Comparison of ENCODE assay signal across 1 cellular context in the genomic region with DNA sequence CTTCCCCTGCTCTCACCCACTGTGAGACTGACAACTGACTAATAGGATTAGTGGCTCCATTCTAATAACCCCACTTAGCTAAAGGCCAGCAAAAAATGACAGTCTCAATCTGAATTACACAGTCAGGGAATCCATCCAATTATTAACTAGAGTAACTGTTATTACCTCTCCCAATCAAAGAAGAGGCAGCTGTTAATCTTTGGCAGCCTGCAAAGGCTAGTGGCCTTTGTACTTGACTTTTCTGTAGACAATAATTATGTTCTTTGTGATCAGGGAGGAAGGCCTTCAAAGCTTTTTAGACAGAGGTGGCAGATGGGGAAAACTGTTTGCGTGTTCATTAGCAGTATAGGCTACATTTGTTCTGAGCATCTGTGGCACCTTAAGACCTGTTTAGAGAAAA.
A peak's percentile ranks its signal among the peaks of the same experiment; 100 is the strongest.
TF ChIP-seq lines count a peak whose summit lies in the region.

No MANE protein-coding gene starts in this region.

TF ChIP-seq in HepG2, 621 proteins besides CTCF, POLR2A, EP300 and RAD21 (continued from another document and continues in another):
- TF ChIP-seq, protein P1, sequence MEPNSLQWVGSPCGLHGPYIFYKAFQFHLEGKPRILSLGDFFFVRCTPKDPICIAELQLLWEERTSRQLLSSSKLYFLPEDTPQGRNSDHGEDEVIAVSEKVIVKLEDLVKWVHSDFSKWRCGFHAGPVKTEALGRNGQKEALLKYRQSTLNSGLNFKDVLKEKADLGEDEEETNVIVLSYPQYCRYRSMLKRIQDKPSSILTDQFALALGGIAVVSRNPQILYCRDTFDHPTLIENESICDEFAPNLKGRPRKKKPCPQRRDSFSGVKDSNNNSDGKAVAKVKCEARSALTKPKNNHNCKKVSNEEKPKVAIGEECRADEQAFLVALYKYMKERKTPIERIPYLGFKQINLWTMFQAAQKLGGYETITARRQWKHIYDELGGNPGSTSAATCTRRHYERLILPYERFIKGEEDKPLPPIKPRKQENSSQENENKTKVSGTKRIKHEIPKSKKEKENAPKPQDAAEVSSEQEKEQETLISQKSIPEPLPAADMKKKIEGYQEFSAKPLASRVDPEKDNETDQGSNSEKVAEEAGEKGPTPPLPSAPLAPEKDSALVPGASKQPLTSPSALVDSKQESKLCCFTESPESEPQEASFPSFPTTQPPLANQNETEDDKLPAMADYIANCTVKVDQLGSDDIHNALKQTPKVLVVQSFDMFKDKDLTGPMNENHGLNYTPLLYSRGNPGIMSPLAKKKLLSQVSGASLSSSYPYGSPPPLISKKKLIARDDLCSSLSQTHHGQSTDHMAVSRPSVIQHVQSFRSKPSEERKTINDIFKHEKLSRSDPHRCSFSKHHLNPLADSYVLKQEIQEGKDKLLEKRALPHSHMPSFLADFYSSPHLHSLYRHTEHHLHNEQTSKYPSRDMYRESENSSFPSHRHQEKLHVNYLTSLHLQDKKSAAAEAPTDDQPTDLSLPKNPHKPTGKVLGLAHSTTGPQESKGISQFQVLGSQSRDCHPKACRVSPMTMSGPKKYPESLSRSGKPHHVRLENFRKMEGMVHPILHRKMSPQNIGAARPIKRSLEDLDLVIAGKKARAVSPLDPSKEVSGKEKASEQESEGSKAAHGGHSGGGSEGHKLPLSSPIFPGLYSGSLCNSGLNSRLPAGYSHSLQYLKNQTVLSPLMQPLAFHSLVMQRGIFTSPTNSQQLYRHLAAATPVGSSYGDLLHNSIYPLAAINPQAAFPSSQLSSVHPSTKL (CRISPR knock-in tag; IDR thresholded peaks at IDR 0.05) = peak; percentile 54
- peak; percentile 48; the same call in 1 of the 2 replicates for TF ChIP-seq ZNF264 (CRISPR knock-in tag; IDR thresholded peaks at IDR 0.05)
- TF ChIP-seq, protein P2, sequence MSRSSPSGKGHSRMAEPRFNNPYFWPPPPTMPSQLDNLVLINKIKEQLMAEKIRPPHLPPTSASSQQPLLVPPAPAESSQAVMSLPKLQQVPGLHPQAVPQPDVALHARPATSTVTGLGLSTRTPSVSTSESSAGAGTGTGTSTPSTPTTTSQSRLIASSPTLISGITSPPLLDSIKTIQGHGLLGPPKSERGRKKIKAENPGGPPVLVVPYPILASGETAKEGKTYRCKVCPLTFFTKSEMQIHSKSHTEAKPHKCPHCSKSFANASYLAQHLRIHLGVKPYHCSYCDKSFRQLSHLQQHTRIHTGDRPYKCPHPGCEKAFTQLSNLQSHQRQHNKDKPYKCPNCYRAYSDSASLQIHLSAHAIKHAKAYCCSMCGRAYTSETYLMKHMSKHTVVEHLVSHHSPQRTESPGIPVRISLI (CRISPR knock-in tag; IDR thresholded peaks at IDR 0.05; ENCODE audit: borderline replicate concordance) = 0 out of 2 replicates have a peak, but pooled peaks have one; percentile 15
- TF ChIP-seq MIXL1 (CRISPR knock-in tag; IDR thresholded peaks at IDR 0.05) = peak; percentile 87
- no peak for TF ChIP-seq KAT2B (IDR thresholded peaks at IDR 0.05; ENCODE audit: borderline replicate concordance, low read depth, low read length)
- peak; percentile 16; the same call in 1 of the 2 replicates for TF ChIP-seq SOX13 (IDR thresholded peaks at IDR 0.05)
- TF ChIP-seq SOX13 (CRISPR knock-in tag; conservative IDR thresholded peaks at IDR 0.05 in 1 of 2, IDR thresholded peaks at IDR 0.05 in 1 of 2) = peak in 1 of 2 experiments; percentile 74; a peak in 1 of 4 replicates
- 0 out of 2 replicates have a peak, but pooled peaks have one; percentile 28 for TF ChIP-seq ZKSCAN8 (CRISPR knock-in tag; IDR thresholded peaks at IDR 0.05; ENCODE audit: borderline replicate concordance)
- TF ChIP-seq ZNF569 (CRISPR knock-in tag; IDR thresholded peaks at IDR 0.05; ENCODE audit: borderline replicate concordance) = no peak
- TF ChIP-seq ZNF850 (CRISPR knock-in tag; conservative IDR thresholded peaks at IDR 0.05) = no peak
- peak; percentile 28; the same call in 1 of the 2 replicates for TF ChIP-seq PPARG (CRISPR knock-in tag; conservative IDR thresholded peaks at IDR 0.05)
- TF ChIP-seq PCBP1 (IDR thresholded peaks at IDR 0.05; ENCODE audit: borderline replicate concordance, low read depth, low read length) = no peak
- TF ChIP-seq SAP130 (CRISPR knock-in tag; IDR thresholded peaks at IDR 0.05; ENCODE audit: low read depth) = peak; percentile 36
- no peak for TF ChIP-seq FOXP1 (IDR thresholded peaks at IDR 0.05)
- TF ChIP-seq FOXP1 (CRISPR knock-in tag; IDR thresholded peaks at IDR 0.05) = peak; percentile 20; the same call in 1 of the 2 replicates
- TF ChIP-seq NCOA2 (CRISPR knock-in tag; IDR thresholded peaks at IDR 0.05) = peak; percentile 32; the same call in 1 of the 2 replicates
- peak; percentile 75; the same call in 1 of the 2 replicates for TF ChIP-seq SOX5 (CRISPR knock-in tag; IDR thresholded peaks at IDR 0.05; ENCODE audit: borderline replicate concordance)
- no peak for TF ChIP-seq SOX6 (IDR thresholded peaks at IDR 0.05)
- TF ChIP-seq SOX6 (CRISPR knock-in tag; IDR thresholded peaks at IDR 0.05) = peak; percentile 86
- TF ChIP-seq, protein P3, sequence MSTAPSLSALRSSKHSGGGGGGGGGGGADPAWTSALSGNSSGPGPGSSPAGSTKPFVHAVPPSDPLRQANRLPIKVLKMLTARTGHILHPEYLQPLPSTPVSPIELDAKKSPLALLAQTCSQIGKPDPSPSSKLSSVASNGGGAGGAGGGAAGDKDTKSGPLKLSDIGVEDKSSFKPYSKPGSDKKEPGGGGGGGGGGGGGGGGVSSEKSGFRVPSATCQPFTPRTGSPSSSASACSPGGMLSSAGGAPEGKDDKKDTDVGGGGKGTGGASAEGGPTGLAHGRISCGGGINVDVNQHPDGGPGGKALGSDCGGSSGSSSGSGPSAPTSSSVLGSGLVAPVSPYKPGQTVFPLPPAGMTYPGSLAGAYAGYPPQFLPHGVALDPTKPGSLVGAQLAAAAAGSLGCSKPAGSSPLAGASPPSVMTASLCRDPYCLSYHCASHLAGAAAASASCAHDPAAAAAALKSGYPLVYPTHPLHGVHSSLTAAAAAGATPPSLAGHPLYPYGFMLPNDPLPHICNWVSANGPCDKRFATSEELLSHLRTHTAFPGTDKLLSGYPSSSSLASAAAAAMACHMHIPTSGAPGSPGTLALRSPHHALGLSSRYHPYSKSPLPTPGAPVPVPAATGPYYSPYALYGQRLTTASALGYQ (CRISPR knock-in tag; IDR thresholded peaks at IDR 0.05) = 0 out of 2 replicates have a peak, but pooled peaks have one; percentile 27
- TF ChIP-seq, protein P4, sequence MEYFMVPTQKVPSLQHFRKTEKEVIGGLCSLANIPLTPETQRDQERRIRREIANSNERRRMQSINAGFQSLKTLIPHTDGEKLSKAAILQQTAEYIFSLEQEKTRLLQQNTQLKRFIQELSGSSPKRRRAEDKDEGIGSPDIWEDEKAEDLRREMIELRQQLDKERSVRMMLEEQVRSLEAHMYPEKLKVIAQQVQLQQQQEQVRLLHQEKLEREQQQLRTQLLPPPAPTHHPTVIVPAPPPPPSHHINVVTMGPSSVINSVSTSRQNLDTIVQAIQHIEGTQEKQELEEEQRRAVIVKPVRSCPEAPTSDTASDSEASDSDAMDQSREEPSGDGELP (IDR thresholded peaks at IDR 0.05; ENCODE audit: borderline replicate concordance, low read depth) = peak; percentile 58; the same call in 1 of the 2 replicates
- TF ChIP-seq, protein P5, sequence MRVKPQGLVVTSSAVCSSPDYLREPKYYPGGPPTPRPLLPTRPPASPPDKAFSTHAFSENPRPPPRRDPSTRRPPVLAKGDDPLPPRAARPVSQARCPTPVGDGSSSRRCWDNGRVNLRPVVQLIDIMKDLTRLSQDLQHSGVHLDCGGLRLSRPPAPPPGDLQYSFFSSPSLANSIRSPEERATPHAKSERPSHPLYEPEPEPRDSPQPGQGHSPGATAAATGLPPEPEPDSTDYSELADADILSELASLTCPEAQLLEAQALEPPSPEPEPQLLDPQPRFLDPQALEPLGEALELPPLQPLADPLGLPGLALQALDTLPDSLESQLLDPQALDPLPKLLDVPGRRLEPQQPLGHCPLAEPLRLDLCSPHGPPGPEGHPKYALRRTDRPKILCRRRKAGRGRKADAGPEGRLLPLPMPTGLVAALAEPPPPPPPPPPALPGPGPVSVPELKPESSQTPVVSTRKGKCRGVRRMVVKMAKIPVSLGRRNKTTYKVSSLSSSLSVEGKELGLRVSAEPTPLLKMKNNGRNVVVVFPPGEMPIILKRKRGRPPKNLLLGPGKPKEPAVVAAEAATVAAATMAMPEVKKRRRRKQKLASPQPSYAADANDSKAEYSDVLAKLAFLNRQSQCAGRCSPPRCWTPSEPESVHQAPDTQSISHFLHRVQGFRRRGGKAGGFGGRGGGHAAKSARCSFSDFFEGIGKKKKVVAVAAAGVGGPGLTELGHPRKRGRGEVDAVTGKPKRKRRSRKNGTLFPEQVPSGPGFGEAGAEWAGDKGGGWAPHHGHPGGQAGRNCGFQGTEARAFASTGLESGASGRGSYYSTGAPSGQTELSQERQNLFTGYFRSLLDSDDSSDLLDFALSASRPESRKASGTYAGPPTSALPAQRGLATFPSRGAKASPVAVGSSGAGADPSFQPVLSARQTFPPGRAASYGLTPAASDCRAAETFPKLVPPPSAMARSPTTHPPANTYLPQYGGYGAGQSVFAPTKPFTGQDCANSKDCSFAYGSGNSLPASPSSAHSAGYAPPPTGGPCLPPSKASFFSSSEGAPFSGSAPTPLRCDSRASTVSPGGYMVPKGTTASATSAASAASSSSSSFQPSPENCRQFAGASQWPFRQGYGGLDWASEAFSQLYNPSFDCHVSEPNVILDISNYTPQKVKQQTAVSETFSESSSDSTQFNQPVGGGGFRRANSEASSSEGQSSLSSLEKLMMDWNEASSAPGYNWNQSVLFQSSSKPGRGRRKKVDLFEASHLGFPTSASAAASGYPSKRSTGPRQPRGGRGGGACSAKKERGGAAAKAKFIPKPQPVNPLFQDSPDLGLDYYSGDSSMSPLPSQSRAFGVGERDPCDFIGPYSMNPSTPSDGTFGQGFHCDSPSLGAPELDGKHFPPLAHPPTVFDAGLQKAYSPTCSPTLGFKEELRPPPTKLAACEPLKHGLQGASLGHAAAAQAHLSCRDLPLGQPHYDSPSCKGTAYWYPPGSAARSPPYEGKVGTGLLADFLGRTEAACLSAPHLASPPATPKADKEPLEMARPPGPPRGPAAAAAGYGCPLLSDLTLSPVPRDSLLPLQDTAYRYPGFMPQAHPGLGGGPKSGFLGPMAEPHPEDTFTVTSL (CRISPR knock-in tag; IDR thresholded peaks at IDR 0.05; ENCODE audit: borderline replicate concordance) = peak; percentile 27; the same call in 1 of the 2 replicates
- TF ChIP-seq, protein P6, sequence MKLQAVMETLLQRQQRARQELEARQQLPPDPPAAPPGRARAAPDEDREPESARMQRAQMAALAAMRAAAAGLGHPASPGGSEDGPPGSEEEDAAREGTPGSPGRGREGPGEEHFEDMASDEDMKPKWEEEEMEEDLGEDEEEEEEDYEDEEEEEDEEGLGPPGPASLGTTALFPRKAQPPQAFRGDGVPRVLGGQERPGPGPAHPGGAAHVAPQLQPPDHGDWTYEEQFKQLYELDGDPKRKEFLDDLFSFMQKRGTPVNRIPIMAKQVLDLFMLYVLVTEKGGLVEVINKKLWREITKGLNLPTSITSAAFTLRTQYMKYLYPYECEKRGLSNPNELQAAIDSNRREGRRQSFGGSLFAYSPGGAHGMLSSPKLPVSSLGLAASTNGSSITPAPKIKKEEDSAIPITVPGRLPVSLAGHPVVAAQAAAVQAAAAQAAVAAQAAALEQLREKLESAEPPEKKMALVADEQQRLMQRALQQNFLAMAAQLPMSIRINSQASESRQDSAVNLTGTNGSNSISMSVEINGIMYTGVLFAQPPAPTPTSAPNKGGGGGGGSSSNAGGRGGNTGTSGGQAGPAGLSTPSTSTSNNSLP (IDR thresholded peaks at IDR 0.05; ENCODE audit: low read depth, low read length) = peak; percentile 75
- TF ChIP-seq, protein P7, sequence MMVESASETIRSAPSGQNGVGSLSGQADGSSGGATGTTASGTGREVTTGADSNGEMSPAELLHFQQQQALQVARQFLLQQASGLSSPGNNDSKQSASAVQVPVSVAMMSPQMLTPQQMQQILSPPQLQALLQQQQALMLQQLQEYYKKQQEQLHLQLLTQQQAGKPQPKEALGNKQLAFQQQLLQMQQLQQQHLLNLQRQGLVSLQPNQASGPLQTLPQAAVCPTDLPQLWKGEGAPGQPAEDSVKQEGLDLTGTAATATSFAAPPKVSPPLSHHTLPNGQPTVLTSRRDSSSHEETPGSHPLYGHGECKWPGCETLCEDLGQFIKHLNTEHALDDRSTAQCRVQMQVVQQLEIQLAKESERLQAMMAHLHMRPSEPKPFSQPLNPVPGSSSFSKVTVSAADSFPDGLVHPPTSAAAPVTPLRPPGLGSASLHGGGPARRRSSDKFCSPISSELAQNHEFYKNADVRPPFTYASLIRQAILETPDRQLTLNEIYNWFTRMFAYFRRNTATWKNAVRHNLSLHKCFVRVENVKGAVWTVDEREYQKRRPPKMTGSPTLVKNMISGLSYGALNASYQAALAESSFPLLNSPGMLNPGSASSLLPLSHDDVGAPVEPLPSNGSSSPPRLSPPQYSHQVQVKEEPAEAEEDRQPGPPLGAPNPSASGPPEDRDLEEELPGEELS (CRISPR knock-in tag; IDR thresholded peaks at IDR 0.05) = peak; percentile 70
- peak; percentile 88; the same call in 1 of the 2 replicates for TF ChIP-seq TBX3 (IDR thresholded peaks at IDR 0.05; ENCODE audit: borderline replicate concordance)
- 0 out of 2 replicates have a peak, but pooled peaks have one; percentile 11 for TF ChIP-seq NFYB (CRISPR knock-in tag; IDR thresholded peaks at IDR 0.05)
- peak; percentile 34; the same call in 1 of the 2 replicates for TF ChIP-seq FOXA3 (CRISPR knock-in tag; IDR thresholded peaks at IDR 0.05)
- TF ChIP-seq ZFP1 (CRISPR knock-in tag; IDR thresholded peaks at IDR 0.05) = no peak
- TF ChIP-seq ZNF441 (CRISPR knock-in tag; IDR thresholded peaks at IDR 0.05; ENCODE audit: borderline replicate concordance) = no peak
- TF ChIP-seq TCF7 (IDR thresholded peaks at IDR 0.05; ENCODE audit: low read depth) = peak; percentile 67
- TF ChIP-seq LCORL (IDR thresholded peaks at IDR 0.05) = no peak
- TF ChIP-seq LCORL (CRISPR knock-in tag; IDR thresholded peaks at IDR 0.05) = 0 out of 2 replicates have a peak, but pooled peaks have one; percentile 17
